Comparison of ENCODE assay signal across 18 cellular contexts in genomic region chr10:99629625-99629978, GRCh38. TPM values are rescaled to one million over a fixed set of nuclear protein-coding genes. Genes with fewer than 3 reads are reported as not detected.
A peak's percentile ranks its signal among the peaks of the same experiment; 100 is the strongest.
DNase-seq lines count a peak whose midpoint lies in the region; ATAC-seq and TF ChIP-seq lines count a peak whose summit lies in the region.
"Had no signal": no experiment of that assay in that cellular context is flagged by ENCODE, and none has a peak within 500 bp of the region (broad histone marks: within the 10 kb centered on the region; RNA-seq: fewer than 3 reads in every experiment).

No MANE protein-coding gene starts in this region.

- ATAC-seq in GM18868 (IDR thresholded peaks at IDR 0.05; ENCODE audit: unreplicated experiment) (peak; percentile 97), GM21717 (IDR thresholded peaks at IDR 0.05; ENCODE audit: unreplicated experiment) (peak; percentile 55), HG03520 (IDR thresholded peaks at IDR 0.05; ENCODE audit: unreplicated experiment) (peak; percentile 69), body of pancreas (no peak)
- ATAC-seq in stimulated activated effector memory CD8-positive, alpha-beta T cell treated with anti-CD3 and anti-CD28 coated beads, Interleukin-12 subunit alpha, Interleukin-12 subunit beta, amount 100 ng/mL, for 72 hours, result peak; percentile 40
- ATAC-seq: K562 had no signal

- H3K4me1 ChIP-seq in body of pancreas, result no peaks in the 10 kb centered on the region

- no peak for TF ChIP-seq CTCF in body of pancreas (IDR thresholded peaks at IDR 0.05)

- no peak overlapping the region for H3K27ac ChIP-seq in body of pancreas
- H3K27ac ChIP-seq: RWPE1 had no signal

- intact Hi-C loops in body of pancreas (cut with DNase I), result no loop called here

- H3K9me3 ChIP-seq in body of pancreas, result no peaks in the 10 kb centered on the region

- no peak for TF ChIP-seq POLR2A in body of pancreas (IDR thresholded peaks at IDR 0.05)

- WGBS in body of pancreas, 2 donors, result 48 to 56% methylated on average over 3 of the region's 3 CpGs

- no peak overlapping the region for H3K27ac Mint-ChIP-seq in stimulated activated effector memory CD8-positive, alpha-beta T cell treated with anti-CD3 and anti-CD28 coated beads, Interleukin-12 subunit alpha, Interleukin-12 subunit beta, amount 100 ng/mL, for 72 hours
- H3K27ac Mint-ChIP-seq: CD4-positive, CD25-positive, alpha-beta regulatory T cell; HFFc6 had no signal

- H3K36me3 Mint-ChIP-seq in stimulated activated effector memory CD8-positive, alpha-beta T cell treated with anti-CD3 and anti-CD28 coated beads, Interleukin-12 subunit alpha, Interleukin-12 subunit beta, amount 100 ng/mL, for 72 hours, result no peaks in the 10 kb centered on the region
- H3K36me3 Mint-ChIP-seq: CD4-positive, CD25-positive, alpha-beta regulatory T cell had no signal

- no peak overlapping the region for H3K4me3 Mint-ChIP-seq in stimulated activated effector memory CD8-positive, alpha-beta T cell treated with anti-CD3 and anti-CD28 coated beads, Interleukin-12 subunit alpha, Interleukin-12 subunit beta, amount 100 ng/mL, for 72 hours
- H3K4me3 Mint-ChIP-seq: CD4-positive, CD25-positive, alpha-beta regulatory T cell; HFFc6 had no signal

- no peak for DNase-seq in stimulated activated effector memory CD8-positive, alpha-beta T cell treated with anti-CD3 and anti-CD28 coated beads, Interleukin-12 subunit alpha, Interleukin-12 subunit beta, amount 100 ng/mL, for 72 hours (ENCODE audit: low spot score in 2 of 2)
- DNase-seq in COR-L47 (lab: John Stamatoyannopoulos, UW) (no peak), body of pancreas (no peak), DMS79 treated with DMSO at 0.1 percent for 48 hours (lab: John Stamatoyannopoulos, UW) (no peak)
- DNase-seq: Calu3; CD4-positive, CD25-positive, alpha-beta regulatory T cell; DMS53; HFFc6; NCI-H1436; NCI-H2029; NCI-H2171 treated with DMSO at 0.1 percent for 48 hours; NCI-H446 treated with DMSO at 0.1 percent for 48 hours; NCI-H748 treated with DMSO at 0.1 percent for 48 hours had no signal

- H3K27me3 ChIP-seq in body of pancreas, result no peaks in the 10 kb centered on the region

- no peaks in the 10 kb centered on the region for H3K36me3 ChIP-seq in body of pancreas (replicated peaks in 1 of 2; ENCODE audit: insufficient read depth in 1 of 2, low read depth in 2 of 2)

- H3K4me3 ChIP-seq in body of pancreas, result no peak overlapping the region
- H3K4me3 ChIP-seq: K562 had no signal

- no peaks in the 10 kb centered on the region for H3K4me1 Mint-ChIP-seq in stimulated activated effector memory CD8-positive, alpha-beta T cell treated with anti-CD3 and anti-CD28 coated beads, Interleukin-12 subunit alpha, Interleukin-12 subunit beta, amount 100 ng/mL, for 72 hours
- H3K4me1 Mint-ChIP-seq: CD4-positive, CD25-positive, alpha-beta regulatory T cell had no signal

- no peaks in the 10 kb centered on the region for H3K9me3 Mint-ChIP-seq in stimulated activated effector memory CD8-positive, alpha-beta T cell treated with anti-CD3 and anti-CD28 coated beads, Interleukin-12 subunit alpha, Interleukin-12 subunit beta, amount 100 ng/mL, for 72 hours

RNA-seq across cellular contexts. Expression of gene SLC25A28, which starts 9.4 kb away (rescaled TPM):
- 10 to 100 TPM; 15.3 to 22.1 TPM for total RNA-seq in body of pancreas

RNA-seq across cellular contexts. Expression of gene ENTPD7, which starts 29.7 kb away (rescaled TPM):
- total RNA-seq in body of pancreas, result 10 to 100 TPM in 1 of 2 donors, 1 to 10 TPM in 1; 9.3 to 17.1 TPM
